ENCODE assay signal across 11 cellular contexts in the genomic region with DNA sequence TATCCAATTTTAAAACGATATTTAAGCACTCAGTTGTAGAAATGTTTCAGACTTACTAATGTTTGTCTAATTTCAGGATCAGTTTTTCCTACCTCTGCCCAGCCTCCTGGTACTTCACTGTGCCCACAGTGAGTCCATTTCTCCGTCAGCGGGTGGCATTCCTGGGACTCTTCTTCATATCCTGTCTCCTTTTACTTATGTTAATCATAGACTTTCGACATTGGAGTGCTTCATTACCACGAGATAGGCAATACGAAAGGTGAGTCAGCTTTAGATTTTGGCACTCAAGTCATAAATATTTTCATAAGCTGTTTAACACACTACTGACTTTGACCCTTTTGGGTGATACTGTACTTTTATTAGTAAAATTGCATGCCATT. TPM values are rescaled to one million over a fixed set of nuclear protein-coding genes. Genes with fewer than 3 reads are reported as not detected.
DNase-seq lines count a peak whose midpoint lies in the region; ATAC-seq and TF ChIP-seq lines count a peak whose summit lies in the region.
"Had no signal": no experiment of that assay in that cellular context is flagged by ENCODE, and none has a peak within 500 bp of the region (broad histone marks: within the 10 kb centered on the region; RNA-seq: fewer than 3 reads in every experiment).

No MANE protein-coding gene starts in this region.

- peaks cover 51% of the 10 kb centered on the region for H3K4me1 ChIP-seq in mammary epithelial cell (ENCODE audit: insufficient read depth, low read length)
- no peaks in the 10 kb centered on the region for H3K4me1 ChIP-seq in mesendoderm (ENCODE audit: control insufficient read depth, low read depth, low read length)

- CTCF ChIA-PET in mammary epithelial cell (lab: Charles Lee; ENCODE audit: low non-redundant PET): interaction anchor here (0.6 kb wide), 1 partner anchor 1072 kb away, joined by 9 read pairs; no protein-coding TSS in a partner anchor

- H3K4ac ChIP-seq in mesendoderm (ENCODE audit: low read depth, low read length): no peak overlapping the region

- no peaks in the 10 kb centered on the region for H3K9me3 ChIP-seq in mammary epithelial cell (replicated peaks; ENCODE audit: insufficient read depth, low read length)

- peak overlapping the region; percentile 90 for H3K4me2 ChIP-seq in mammary epithelial cell (ENCODE audit: insufficient read depth, low read depth, low read length)
- no peak overlapping the region for H3K4me2 ChIP-seq in mesendoderm (ENCODE audit: low read length)

- H3K27ac ChIP-seq in mammary epithelial cell (ENCODE audit: insufficient read depth, low read depth, low read length) (peak overlapping the region; percentile 95), mesendoderm (ENCODE audit: low read depth, low read length) (no peak overlapping the region)

- ATAC-seq in HG03457 (IDR thresholded peaks at IDR 0.05; ENCODE audit: unreplicated experiment): no peak

- H3K27me3 ChIP-seq in mammary epithelial cell (ENCODE audit: insufficient read depth, low read length) (no peaks in the 10 kb centered on the region), mesendoderm (ENCODE audit: insufficient read depth, low read length, poor library complexity) (no peaks in the 10 kb centered on the region)

- peaks cover 2% of the 10 kb centered on the region for H3K79me1 ChIP-seq in mesendoderm (ENCODE audit: low read length)

- H3K79me2 ChIP-seq in mammary epithelial cell (ENCODE audit: insufficient read depth, low read length): peaks cover 73% of the 10 kb centered on the region
- no peaks in the 10 kb centered on the region for H3K79me2 ChIP-seq in mesendoderm (ENCODE audit: control insufficient read depth, insufficient read depth, low read length)

- H3K18ac ChIP-seq in mesendoderm (ENCODE audit: low read length): no peak overlapping the region

- H2AK5ac ChIP-seq in mesendoderm (ENCODE audit: low read length): no peak overlapping the region

- dilution Hi-C loops in mammary epithelial cell (cut with HindIII; ENCODE audit: low sequenced_read_pairs): no loop called here

- DNase-seq in AG08396 (ENCODE audit: low spot score): peak; percentile 67
- DNase-seq in M059J (ENCODE audit: low read depth): peak; percentile 91
- peak; percentile 94 for DNase-seq in mammary epithelial cell
- peak; percentile 88 for DNase-seq in kidney glomerular epithelial cell (lab: John Stamatoyannopoulos, UW)
- no peak for DNase-seq in HUDEP-2 (lab: John Stamatoyannopoulos, UW; ENCODE audit: unreplicated experiment in 76 of 76)
- DNase-seq in RPMI8226: no peak
- no peak for DNase-seq in mesendoderm
- DNase-seq: activated CD4-positive, alpha-beta memory T cell treated with anti-CD3 and anti-CD28 coated beads, Interleukin-2, amount 10 ng/mL, durations not matched to agents 7 days and 5 days; COR-L47; Right ventricle myocardium superior had no signal

- peak overlapping the region; percentile 84 to 97 (median 94) for H3K4me3 ChIP-seq in mammary epithelial cell (replicated peaks in 1 of 3; ENCODE audit: insufficient read depth in 1 of 3, low read depth in 2 of 3, low read length in 3 of 3)
- H3K4me3 ChIP-seq in mesendoderm (ENCODE audit: low read length): no peak overlapping the region

- H3K9ac ChIP-seq in mammary epithelial cell (ENCODE audit: insufficient read depth, low read length): peak overlapping the region; percentile 70
- H3K9ac ChIP-seq in mesendoderm (ENCODE audit: low read length): no peak overlapping the region

- no peak overlapping the region for H2BK15ac ChIP-seq in mesendoderm (replicated peaks; ENCODE audit: low read depth)

- BruUV-seq in mammary epithelial cell (replicated peaks; lab: Mats Ljungman, UMichigan): no TSS peak

- H2AFZ ChIP-seq in mammary epithelial cell (ENCODE audit: low read depth, low read length): no peak overlapping the region

- no peaks in the 10 kb centered on the region for H4K20me1 ChIP-seq in mammary epithelial cell (ENCODE audit: insufficient read depth, low read length)

- H3K56ac ChIP-seq in mesendoderm (ENCODE audit: low read length): no peak overlapping the region

- peaks cover 18% of the 10 kb centered on the region for H3K36me3 ChIP-seq in mammary epithelial cell (ENCODE audit: insufficient read depth, low read length)
- peaks cover 1% of the 10 kb centered on the region for H3K36me3 ChIP-seq in mesendoderm (ENCODE audit: control insufficient read depth, insufficient read depth, low read length)

- no peak overlapping the region for H2BK120ac ChIP-seq in mesendoderm (ENCODE audit: low read depth, low read length)

- no peak overlapping the region for H4K5ac ChIP-seq in mesendoderm (ENCODE audit: low read length)

- intact Hi-C loops in mammary epithelial cell (cut with micrococcal nuclease): loop anchor here (1.0 kb wide), 2 partner anchors 20 to 40 kb away; no protein-coding TSS in a partner anchor

- H3K23ac ChIP-seq in mesendoderm (ENCODE audit: low read length): no peak overlapping the region

- 2% methylated on average over 6 of the region's 6 CpGs for WGBS in mammary epithelial cell (ENCODE audit: low coverage, missing lambda C conversion rate)
- no CpG with 5 or more reads among the region's 6 CpGs for WGBS in mesendoderm (ENCODE audit: extremely low coverage, insufficient coverage, low lambda C conversion rate)

- in situ Hi-C loops in mammary epithelial cell (cut with MboI; ENCODE audit: low sequenced_read_pairs in 2 of 2): loop anchor here in 1 of 2 donors (5.0 kb wide), 1 partner anchor 39 kb away; the partner anchor contains the start of gene SLC25A28

- no peak overlapping the region for H4K8ac ChIP-seq in mesendoderm (ENCODE audit: low read depth, low read length)

- no peak overlapping the region for H2BK5ac ChIP-seq in mesendoderm (ENCODE audit: low read length)

- no peak for TF ChIP-seq CTCF in mammary epithelial cell (conservative IDR thresholded peaks at IDR 0.05 in 1 of 2, IDR thresholded peaks at IDR 0.05 in 1 of 2; ENCODE audit: extremely low read depth in 1 of 2, insufficient read depth in 1 of 2, low read depth in 1 of 2, low read length in 2 of 2)

RNA-seq across cellular contexts. Expression of gene ENTPD7, which starts 2.1 kb away (rescaled TPM):
- total RNA-seq in M059J (2014; rRNA removed; shearing (Covaris generic)): 10.0 and 17.4 TPM in 2 replicates
- total RNA-seq in mammary epithelial cell: 10 to 100 TPM; 23.2 to 47.2 TPM
- polyA plus RNA-seq in mammary epithelial cell: 18.3 TPM
- 34.5 TPM for polyA minus RNA-seq in mammary epithelial cell
- polyA plus RNA-seq in mesendoderm (2013, experiment 1 of 2): 9.0 TPM
- 8.5 TPM for polyA plus RNA-seq in mesendoderm (2013, experiment 2 of 2)

RNA-seq across cellular contexts. Expression of gene SLC25A28, which starts 41.1 kb away (rescaled TPM):
- total RNA-seq in M059J (2014; rRNA removed; shearing (Covaris generic)): 36.5 and 47.9 TPM in 2 replicates
- total RNA-seq in mammary epithelial cell: 10 to 100 TPM; 16.8 to 40.5 TPM
- polyA plus RNA-seq in mammary epithelial cell: 31.9 TPM
- 15.7 TPM for polyA minus RNA-seq in mammary epithelial cell
- polyA plus RNA-seq in mesendoderm (2013, experiment 1 of 2): 21.9 TPM
- 21.2 TPM for polyA plus RNA-seq in mesendoderm (2013, experiment 2 of 2)

Comparison
In these comparisons a context has a peak if more than half of its experiments do, and no peak if none do; other contexts are left out.
1. DNase-seq: peak in AG08396 (single experiment), M059J (single experiment), mammary epithelial cell (single experiment) and kidney glomerular epithelial cell (single experiment); none in HUDEP-2 (0 of 76), RPMI8226 (single experiment) and mesendoderm (single experiment).